Comparison of ENCODE assay signal across 23 cellular contexts in the genomic region with DNA sequence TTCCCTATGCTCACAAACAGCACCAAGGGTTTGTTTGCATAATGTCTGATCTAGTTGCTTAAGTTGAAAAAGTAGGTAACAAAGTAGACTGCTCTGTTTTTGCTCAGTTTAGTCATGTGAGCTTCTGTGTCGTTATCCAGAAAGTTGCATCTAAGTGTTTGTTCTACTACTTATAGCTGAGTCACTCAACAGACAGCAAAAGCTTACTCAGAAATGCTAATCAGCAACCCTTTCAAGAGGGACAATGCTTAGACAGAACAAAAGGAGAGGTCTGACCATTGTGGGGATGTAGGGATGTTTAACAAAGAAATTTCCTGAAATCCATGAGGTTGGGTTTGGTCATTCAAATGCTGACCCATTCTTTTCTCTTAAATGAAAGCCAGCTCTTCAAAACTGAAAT.
DNase-seq lines count a peak whose midpoint lies in the region; ATAC-seq, FAIRE-seq and TF ChIP-seq lines count a peak whose summit lies in the region.
"Had no signal": no experiment of that assay in that cellular context is flagged by ENCODE, and none has a peak within 500 bp of the region (broad histone marks: within the 10 kb centered on the region; RNA-seq: fewer than 3 reads in every experiment).

No MANE protein-coding gene starts in this region.

- no peak overlapping the region for H3K27ac ChIP-seq in A549
- peak overlapping the region; percentile 76; the same call in 1 of the 2 replicates for H3K27ac ChIP-seq in HUES6 (ENCODE audit: low read depth, low read length)
- H3K27ac ChIP-seq in iPS-20b (ENCODE audit: low read length) = peak overlapping the region; percentile 18
- H3K27ac ChIP-seq in right atrium auricular region = no peak overlapping the region
- H3K27ac ChIP-seq: PC-9 had no signal

- no peak for TF ChIP-seq EP300 in A549 (IDR thresholded peaks at IDR 0.05)

- H3K27me3 ChIP-seq in HUES6 (ENCODE audit: control insufficient read depth, insufficient read depth, low read length) (no peaks in the 10 kb centered on the region), iPS-20b (ENCODE audit: insufficient read depth, low read length) (no peaks in the 10 kb centered on the region), MG63 (no peaks in the 10 kb centered on the region; the same call in 1 of the 2 replicates), right atrium auricular region (no peaks in the 10 kb centered on the region)

- no peaks in the 10 kb centered on the region for H3K4me1 Mint-ChIP-seq in activated naive CD8-positive, alpha-beta T cell treated with anti-CD3 and anti-CD28 coated beads, Interleukin-2, amount 50 U/mL, for 24 hours
- H3K4me1 Mint-ChIP-seq: nephron progenitor cell had no signal

- CTCF ChIA-PET in A549 (lab: Yijun Ruan, JAX) = no interaction called here

- no peaks in the 10 kb centered on the region for H3K9me3 ChIP-seq in A549
- peaks cover 13% of the 10 kb centered on the region for H3K9me3 ChIP-seq in HUES6 (ENCODE audit: control insufficient read depth, insufficient read depth, low read depth, low read length)
- no peaks in the 10 kb centered on the region; the same call in none of the 2 replicates for H3K9me3 ChIP-seq in iPS-20b (ENCODE audit: insufficient read depth, low read depth, low read length)
- H3K9me3 ChIP-seq in MG63 = no peaks in the 10 kb centered on the region
- H3K9me3 ChIP-seq in right atrium auricular region = no peaks in the 10 kb centered on the region

- H3K4me2 ChIP-seq in A549 = no peak overlapping the region
- H3K4me2 ChIP-seq: PC-9 had no signal

- peak in 1 of 2 experiments; percentile 54; a peak in 2 of 6 replicates for ATAC-seq in A549
- no peak for ATAC-seq in activated naive CD8-positive, alpha-beta T cell treated with anti-CD3 and anti-CD28 coated beads, Interleukin-2, amount 50 U/mL, for 24 hours

- H3K4me1 ChIP-seq in A549 = no peaks in the 10 kb centered on the region
- peaks cover 4% of the 10 kb centered on the region; the same call in 1 of the 2 replicates for H3K4me1 ChIP-seq in HUES6 (ENCODE audit: control insufficient read depth, insufficient read depth, low read length)
- peaks cover 9% of the 10 kb centered on the region; the same call in 1 of the 2 replicates for H3K4me1 ChIP-seq in iPS-20b (ENCODE audit: insufficient read depth, low read length)
- H3K4me1 ChIP-seq in right atrium auricular region = no peaks in the 10 kb centered on the region

- POLR2A ChIA-PET in A549 (lab: Yijun Ruan, JAX) = no interaction called here

- no peak overlapping the region for H3K27ac Mint-ChIP-seq in activated naive CD8-positive, alpha-beta T cell treated with anti-CD3 and anti-CD28 coated beads, Interleukin-2, amount 50 U/mL, for 24 hours
- H3K27ac Mint-ChIP-seq: nephron progenitor cell had no signal

- TF ChIP-seq CTCF in A549 (IDR thresholded peaks at IDR 0.05) (no peak), right atrium auricular region (IDR thresholded peaks at IDR 0.05) (no peak)

- DNase-seq in A549 (ENCODE audit: low read depth in 1 of 2, low spot score in 1 of 2) = peak in 1 of 2 experiments; percentile 9
- DNase-seq in astrocyte of the hippocampus (ENCODE audit: low read depth, low spot score) = peak; percentile 51
- no peak for DNase-seq in activated naive CD8-positive, alpha-beta T cell treated with anti-CD3 and anti-CD28 coated beads, Interleukin-2, amount 50 U/mL, for 24 hours
- DNase-seq in T-helper 2 cell = no peak
- DNase-seq in MG63 = no peak
- no peak for DNase-seq in right atrium auricular region (ENCODE audit: low spot score)
- DNase-seq: ACHN; activated CD4-positive, alpha-beta T cell treated with anti-CD3 and anti-CD28 coated beads for 48 hours; activated effector memory CD4-positive, alpha-beta T cell treated with anti-CD3 and anti-CD28 coated beads, Interleukin-2, amount 50 U/mL, for 16 hours; amygdala; DMS153; NCI-H1694; NCI-H446 treated with DMSO at 0.1 percent for 48 hours; nephron progenitor cell; PC-9; stimulated activated naive CD4-positive, alpha-beta T cell treated with Interleukin-2 at 50 U/mL for 16 hours; T-helper 9 cell; trophoblast cell had no signal

- no peak for TF ChIP-seq POLR2A in A549 (IDR thresholded peaks at IDR 0.05; ENCODE audit: low read length)

- peaks cover 6% of the 10 kb centered on the region for H3K27me3 Mint-ChIP-seq in activated naive CD8-positive, alpha-beta T cell treated with anti-CD3 and anti-CD28 coated beads, Interleukin-2, amount 50 U/mL, for 24 hours

- H3K36me3 ChIP-seq in HUES6 (ENCODE audit: control insufficient read depth, insufficient read depth, low read length) (no peaks in the 10 kb centered on the region), iPS-20b (ENCODE audit: insufficient read depth, low read depth, low read length) (no peaks in the 10 kb centered on the region), MG63 (no peaks in the 10 kb centered on the region), right atrium auricular region (no peaks in the 10 kb centered on the region)

- H3K9me3 Mint-ChIP-seq in activated naive CD8-positive, alpha-beta T cell treated with anti-CD3 and anti-CD28 coated beads, Interleukin-2, amount 50 U/mL, for 24 hours = peaks cover 11% of the 10 kb centered on the region

- H3K9ac ChIP-seq in HUES6 (ENCODE audit: low read length) = peak overlapping the region; percentile 16
- H3K9ac ChIP-seq in iPS-20b (ENCODE audit: low read depth, low read length) = peak overlapping the region; percentile 41; the same call in 1 of the 2 replicates

- no peak overlapping the region for H3K4me3 ChIP-seq in A549
- H3K4me3 ChIP-seq in HUES6 (ENCODE audit: low read depth, low read length) = no peak overlapping the region
- H3K4me3 ChIP-seq in iPS-20b (ENCODE audit: low read length) = peak overlapping the region; percentile 32; the same call in 1 of the 2 replicates
- H3K4me3 ChIP-seq in MG63 = no peak overlapping the region
- H3K4me3 ChIP-seq in right atrium auricular region = no peak overlapping the region
- H3K4me3 ChIP-seq: PC-9 had no signal

- no peak for FAIRE-seq in A549 (lab: Jason Lieb, UNC)
- FAIRE-seq: endometrium, H54, islet of Langerhans had no signal

- 0% methylated on average over 1 of the region's 1 CpG for WGBS in A549 (ENCODE audit: missing lambda C conversion rate)

- H3K36me3 Mint-ChIP-seq in activated naive CD8-positive, alpha-beta T cell treated with anti-CD3 and anti-CD28 coated beads, Interleukin-2, amount 50 U/mL, for 24 hours (ENCODE audit: low read depth) = no peaks in the 10 kb centered on the region

- TF ChIP-seq RAD21 in A549 (conservative IDR thresholded peaks at IDR 0.05 in 1 of 2, IDR thresholded peaks at IDR 0.05 in 1 of 2) = no peak

- no peak overlapping the region for H3K4me3 Mint-ChIP-seq in activated naive CD8-positive, alpha-beta T cell treated with anti-CD3 and anti-CD28 coated beads, Interleukin-2, amount 50 U/mL, for 24 hours
- H3K4me3 Mint-ChIP-seq: nephron progenitor cell had no signal

TF ChIP-seq in A549, 52 proteins besides CTCF, POLR2A, EP300 and RAD21:
- TF ChIP-seq RARB (CRISPR knock-in tag; IDR thresholded peaks at IDR 0.05) (no peak), MAFK (IDR thresholded peaks at IDR 0.05; ENCODE audit: partially characterized antibody) (peak; percentile 46)

Comparison
In these comparisons a context has a peak if more than half of its experiments do, and no peak if none do; other contexts are left out.
1. H3K27ac ChIP-seq: peak in HUES6 (single experiment) and iPS-20b (single experiment); none in A549 (0 of 2) and right atrium auricular region (0 of 2).